8 cellular contexts compared by ENCODE assay signal in genomic region chr2:9693138-9693520, GRCh38.
DNase-seq lines count a peak whose midpoint lies in the region; ATAC-seq and TF ChIP-seq lines count a peak whose summit lies in the region.

No MANE protein-coding gene starts in this region.

- peaks cover 51 to 82% (median 71%) of the 10 kb centered on the region in 10 experiments for H3K4me1 ChIP-seq in BLaER1 treated with 17β-estradiol and CSF1 and Interleukin-3, amounts not matched to agents 10 nM and 100 nM
- H3K4me1 ChIP-seq in KMS-11 (ENCODE audit: low read depth, poor library complexity, severe bottlenecking) (peaks cover 26% of the 10 kb centered on the region), muscle layer of duodenum (ENCODE audit: control insufficient read depth in 1 of 2, insufficient read depth in 2 of 2, low read length in 2 of 2) (peaks cover 0 to 17% of the 10 kb centered on the region in 2 donors)

- peak overlapping the region in 9 of 10 experiments; percentile 1 to 63 (median 51); a peak in 15 of 20 replicates for H3K4me3 ChIP-seq in BLaER1 treated with 17β-estradiol and CSF1 and Interleukin-3, amounts not matched to agents 10 nM and 100 nM
- H3K4me3 ChIP-seq in KMS-11 (IDR thresholded peaks at IDR 0.05; ENCODE audit: insufficient read depth, low read depth, low read length) (no peak overlapping the region), muscle layer of duodenum (ENCODE audit: low read depth in 1 of 2, low read length in 2 of 2) (peak overlapping the region in 1 of 2 donors; percentile 38)

- H3K36me3 Mint-ChIP-seq in central memory CD8-positive, alpha-beta T cell (ENCODE audit: insufficient read depth): peaks cover 4% of the 10 kb centered on the region

- H3K27ac ChIP-seq in BLaER1 treated with 17β-estradiol and CSF1 and Interleukin-3, amounts not matched to agents 10 nM and 100 nM: peak overlapping the region; percentile 28 to 97 (median 95); a peak in 21 of 22 replicates
- peak overlapping the region; percentile 24 for H3K27ac ChIP-seq in KMS-11
- H3K27ac ChIP-seq in muscle layer of duodenum (ENCODE audit: low read length): peak overlapping the region; percentile 45

- H3K27me3 Mint-ChIP-seq in central memory CD8-positive, alpha-beta T cell: no peaks in the 10 kb centered on the region

- H3K79me2 ChIP-seq in KMS-11 (ENCODE audit: insufficient read depth, low read depth): no peaks in the 10 kb centered on the region

- H4K20me1 ChIP-seq in BLaER1 treated with 17β-estradiol and CSF1 and Interleukin-3, amounts not matched to agents 10 nM and 100 nM: no peaks in the 10 kb centered on the region
- no peaks in the 10 kb centered on the region for H4K20me1 ChIP-seq in KMS-11 (ENCODE audit: insufficient read depth)

- ATAC-seq in central memory CD8-positive, alpha-beta T cell (replicated peaks; ENCODE audit: extremely low read depth, poor library complexity, severe bottlenecking): peak; percentile 31
- ATAC-seq in GM21529 (IDR thresholded peaks at IDR 0.05; ENCODE audit: unreplicated experiment) (no peak), HG02840 (IDR thresholded peaks at IDR 0.05; ENCODE audit: low FRiP score, unreplicated experiment) (no peak)

- no peaks in the 10 kb centered on the region for H3K36me3 ChIP-seq in BLaER1 treated with 17β-estradiol and CSF1 and Interleukin-3, amounts not matched to agents 10 nM and 100 nM
- no peaks in the 10 kb centered on the region for H3K36me3 ChIP-seq in KMS-11 (ENCODE audit: insufficient read depth)
- H3K36me3 ChIP-seq in muscle layer of duodenum (ENCODE audit: control insufficient read depth in 1 of 2, insufficient read depth in 2 of 2, low read length in 2 of 2): peaks cover 0 to 3% of the 10 kb centered on the region in 2 donors

- no peaks in the 10 kb centered on the region for H3K9me3 ChIP-seq in BLaER1 treated with 17β-estradiol and CSF1 and Interleukin-3, amounts not matched to agents 10 nM and 100 nM (replicated peaks in 1 of 11)
- no peaks in the 10 kb centered on the region for H3K9me3 ChIP-seq in muscle layer of duodenum (ENCODE audit: control insufficient read depth in 1 of 2, low read length in 2 of 2)

- DNase-seq in central memory CD8-positive, alpha-beta T cell (ENCODE audit: low spot score in 2 of 2): no peak
- no peak for DNase-seq in activated CD4-positive, alpha-beta T cell treated with anti-CD3 and anti-CD28 coated beads for 4 hours
- no peak for DNase-seq in activated CD8-positive, alpha-beta memory T cell treated with anti-CD3 and anti-CD28 coated beads for 24 hours

- peak overlapping the region; percentile 67 to 98 (median 95) for H3K4me2 ChIP-seq in BLaER1 treated with 17β-estradiol and CSF1 and Interleukin-3, amounts not matched to agents 10 nM and 100 nM
- H3K4me2 ChIP-seq in KMS-11: peak overlapping the region; percentile 62

- H3K9ac ChIP-seq in BLaER1 treated with 17β-estradiol and CSF1 and Interleukin-3, amounts not matched to agents 10 nM and 100 nM: peak overlapping the region; percentile 14 to 86 (median 82); a peak in 21 of 22 replicates
- peak overlapping the region; percentile 23; the same call in 1 of the 2 replicates for H3K9ac ChIP-seq in KMS-11

- H3K27me3 ChIP-seq in BLaER1 treated with 17β-estradiol and CSF1 and Interleukin-3, amounts not matched to agents 10 nM and 100 nM: no peaks in the 10 kb centered on the region
- H3K27me3 ChIP-seq in KMS-11 (ENCODE audit: insufficient read depth, low read depth) (no peaks in the 10 kb centered on the region), muscle layer of duodenum (ENCODE audit: low read depth, low read length) (no peaks in the 10 kb centered on the region)

- H3K9me3 Mint-ChIP-seq in central memory CD8-positive, alpha-beta T cell: no peaks in the 10 kb centered on the region

- H3K27ac Mint-ChIP-seq in central memory CD8-positive, alpha-beta T cell (ENCODE audit: low read depth): peak overlapping the region; percentile 68

- TF ChIP-seq CTCF in KMS-11 (conservative IDR thresholded peaks at IDR 0.05; ENCODE audit: low read depth, low read length): no peak

- H3K4me1 Mint-ChIP-seq in central memory CD8-positive, alpha-beta T cell: peaks cover 8% of the 10 kb centered on the region

- peak overlapping the region; percentile 69 for H2AFZ ChIP-seq in KMS-11 (ENCODE audit: low read depth)

- H3K4me3 Mint-ChIP-seq in central memory CD8-positive, alpha-beta T cell: peak overlapping the region; percentile 53

Comparison
In these comparisons a context has a peak if more than half of its experiments do, and no peak if none do; other contexts are left out.
1. H3K27ac ChIP-seq: peak in every context shown above with its lines; median percentile 95 in BLaER1 treated with 17β-estradiol and CSF1 and Interleukin-3, amounts not matched to agents 10 nM and 100 nM; 45 in muscle layer of duodenum; 24 in KMS-11.